14 cellular contexts compared by ENCODE assay signal in genomic region chr18:58867281-58867961, GRCh38. TPM values are rescaled to one million over a fixed set of nuclear protein-coding genes. Genes with fewer than 3 reads are reported as not detected.
A peak's percentile ranks its signal among the peaks of the same experiment; 100 is the strongest.
DNase-seq lines count a peak whose midpoint lies in the region; ATAC-seq and TF ChIP-seq lines count a peak whose summit lies in the region.
"Had no signal": no experiment of that assay in that cellular context is flagged by ENCODE, and none has a peak within 500 bp of the region (broad histone marks: within the 10 kb centered on the region; RNA-seq: fewer than 3 reads in every experiment).

No MANE protein-coding gene starts in this region.

- intact Hi-C loops in head of caudate nucleus (cut with DNase I) (loop anchor here (5.0 kb wide), 1 partner anchor 85 kb away; no protein-coding TSS in a partner anchor), gastrocnemius medialis (cut with DNase I; ENCODE audit: low total_unique reads) (loop anchor here (5.0 kb wide), 2 partner anchors 85 to 190 kb away; no protein-coding TSS in a partner anchor)

- ATAC-seq in RWPE2 (ENCODE audit: low read depth) (peak; percentile 23; the same call in 1 of the 3 replicates), gastrocnemius medialis (no peak)
- ATAC-seq: gastroesophageal sphincter had no signal

- H3K9me3 ChIP-seq in RWPE2 (ENCODE audit: severe bottlenecking): no peaks in the 10 kb centered on the region
- no peaks in the 10 kb centered on the region for H3K9me3 ChIP-seq in gastrocnemius medialis
- H3K9me3 ChIP-seq: Caco-2, gastroesophageal sphincter, ovary had no signal

- DNase-seq in D341Med (ENCODE audit: low spot score) (peak; percentile 61), RWPE2 (ENCODE audit: low spot score) (no peak), head of caudate nucleus (peak in 30 of 42 donors; percentile 21 to 78 (median 52)), gastrocnemius medialis (no peak), hippocampal formation (lab: John Stamatoyannopoulos, UW) (no peak), brain microvascular endothelial cell (no peak)
- DNase-seq in activated CD4-positive, alpha-beta T cell treated with anti-CD3 and anti-CD28 coated beads for 4 hours: no peak
- no peak for DNase-seq in activated CD4-positive, alpha-beta T cell treated with anti-CD3 and anti-CD28 coated beads, Interleukin-2, amount 50 U/mL, for 48 hours
- DNase-seq: activated gamma-delta T cell treated with Interleukin-2 at 50 U/mL for 16 hours, Caco-2, NCI-H774, ovary, T-helper 9 cell had no signal

- in situ Hi-C loops in gastrocnemius medialis (cut with MboI; ENCODE audit: low sequenced_read_pairs in 4 of 4) (no loop called here), brain microvascular endothelial cell (cut with HindIII; ENCODE audit: low pct_ligation_motif_present, low sequenced_read_pairs) (no loop called here)

- H3K4me3 ChIP-seq in RWPE2 (ENCODE audit: severe bottlenecking): no peak overlapping the region
- peak overlapping the region in 2 of 4 donors; percentile 3 to 22 for H3K4me3 ChIP-seq in gastrocnemius medialis
- no peak overlapping the region for H3K4me3 ChIP-seq in brain microvascular endothelial cell (ENCODE audit: low read depth, low read length)
- H3K4me3 ChIP-seq: gastroesophageal sphincter, ovary had no signal

- H3K27me3 ChIP-seq in RWPE2 (ENCODE audit: insufficient read depth, poor library complexity, severe bottlenecking) (no peaks in the 10 kb centered on the region), gastrocnemius medialis (no peaks in the 10 kb centered on the region), brain microvascular endothelial cell (replicated peaks) (no peaks in the 10 kb centered on the region)
- H3K27me3 ChIP-seq: gastroesophageal sphincter, ovary had no signal

- TF ChIP-seq CTCF in RWPE2 (IDR thresholded peaks at IDR 0.05; ENCODE audit: poor library complexity, severe bottlenecking): no peak
- no peak for TF ChIP-seq CTCF in gastrocnemius medialis (IDR thresholded peaks at IDR 0.05 in 4 of 5, conservative IDR thresholded peaks at IDR 0.05 in 1 of 5)
- TF ChIP-seq CTCF in brain microvascular endothelial cell (IDR thresholded peaks at IDR 0.05; ENCODE audit: low read depth, low read length, missing control alignments): no peak

- TF ChIP-seq POLR2A in gastrocnemius medialis (IDR thresholded peaks at IDR 0.05): no peak

- H3K4me1 ChIP-seq in RWPE2 (ENCODE audit: insufficient read depth, poor library complexity, severe bottlenecking): peaks cover 27% of the 10 kb centered on the region
- peaks cover 70 to 73% of the 10 kb centered on the region in 2 donors for H3K4me1 ChIP-seq in gastrocnemius medialis
- H3K4me1 ChIP-seq: Caco-2 had no signal

- H3K27ac ChIP-seq in RWPE2 (ENCODE audit: poor library complexity, severe bottlenecking) (peak overlapping the region; percentile 35), gastrocnemius medialis (peak overlapping the region; percentile 93 to 97 (median 96)), brain microvascular endothelial cell (no peak overlapping the region)

- peaks cover 50% of the 10 kb centered on the region for H3K36me3 ChIP-seq in RWPE2 (ENCODE audit: low read depth)
- peaks cover 0 to 20% of the 10 kb centered on the region in 2 donors for H3K36me3 ChIP-seq in gastrocnemius medialis
- peaks cover 6% of the 10 kb centered on the region for H3K36me3 ChIP-seq in brain microvascular endothelial cell (replicated peaks)
- H3K36me3 ChIP-seq: ovary had no signal

RNA-seq across cellular contexts. Expression of gene ZNF532, which starts 2.7 kb away (rescaled TPM):
- total RNA-seq in gastrocnemius medialis: 100 to 1,000 TPM in 1 of 4 donors, 10 to 100 TPM in 3; 54.7 to 124 (median 91.2) TPM

Comparison
In these comparisons a context has a peak if more than half of its experiments do, and no peak if none do; other contexts are left out.
1. DNase-seq: peak in D341Med (single experiment) and head of caudate nucleus (30 of 42); none in RWPE2 (single experiment), gastrocnemius medialis (0 of 2), hippocampal formation (0 of 2), activated CD4-positive, alpha-beta T cell treated with anti-CD3 and anti-CD28 coated beads for 4 hours (0 of 2), activated CD4-positive, alpha-beta T cell treated with anti-CD3 and anti-CD28 coated beads, Interleukin-2, amount 50 U/mL, for 48 hours (0 of 2) and brain microvascular endothelial cell (single experiment).